2 cellular contexts compared by ENCODE assay signal in the genomic region with DNA sequence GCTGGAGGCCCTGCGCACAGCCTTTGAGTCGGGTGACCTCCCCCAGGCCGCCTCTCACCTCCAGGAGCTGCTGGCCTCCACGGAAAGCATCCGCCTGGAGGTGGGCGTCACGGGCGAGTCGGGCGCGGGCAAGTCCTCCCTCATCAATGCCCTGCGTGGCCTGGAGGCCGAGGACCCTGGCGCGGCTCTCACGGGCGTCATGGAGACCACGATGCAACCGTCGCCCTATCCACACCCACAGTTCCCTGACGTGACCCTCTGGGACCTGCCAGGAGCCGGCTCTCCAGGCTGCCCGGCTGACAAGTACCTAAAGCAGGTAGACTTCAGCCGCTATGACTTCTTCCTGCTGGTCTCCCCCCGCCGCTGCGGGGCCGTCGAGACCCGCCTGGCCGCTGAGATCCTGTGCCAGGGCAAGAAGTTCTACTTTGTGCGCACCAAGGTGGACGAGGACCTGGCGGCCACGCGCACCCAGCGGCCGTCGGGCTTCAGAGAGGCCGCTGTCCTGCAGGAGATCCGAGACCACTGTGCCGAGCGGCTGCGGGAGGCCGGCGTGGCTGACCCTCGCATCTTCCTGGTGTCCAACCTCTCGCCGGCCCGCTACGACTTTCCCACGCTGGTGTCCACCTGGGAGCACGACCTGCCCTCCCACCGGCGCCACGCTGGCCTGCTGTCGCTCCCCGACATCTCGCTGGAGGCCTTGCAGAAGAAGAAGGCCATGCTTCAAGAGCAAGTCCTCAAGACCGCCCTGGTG.
A peak's percentile ranks its signal among the peaks of the same experiment; 100 is the strongest.
TF ChIP-seq lines count a peak whose summit lies in the region.

No MANE protein-coding gene starts in this region.

TF ChIP-seq in HEK293, 187 proteins besides CTCF, POLR2A, EP300 and RAD21:
- TF ChIP-seq ZFHX2 (tag by site-specific recombination; conservative IDR thresholded peaks at IDR 0.05) = peak; percentile 21; the same call in 1 of the 2 replicates
- TF ChIP-seq ZNF837 (tag by site-specific recombination; IDR thresholded peaks at IDR 0.05) = no peak
- TF ChIP-seq EGR2 (tag by site-specific recombination; IDR thresholded peaks at IDR 0.05; ENCODE audit: low read depth) = peak; percentile 45; the same call in 1 of the 2 replicates
- no peak for TF ChIP-seq ZNF404 (tag by site-specific recombination; IDR thresholded peaks at IDR 0.05)

TF ChIP-seq in H1, 55 proteins besides CTCF, POLR2A, EP300 and RAD21:
- TF ChIP-seq YY1 (IDR thresholded peaks at IDR 0.05; ENCODE audit: low read depth, low read length) (no peak), JUND (IDR thresholded peaks at IDR 0.05; ENCODE audit: low read length) (no peak), SIRT6 (IDR thresholded peaks at IDR 0.05; ENCODE audit: low read length) (no peak), CEBPB (IDR thresholded peaks at IDR 0.05; ENCODE audit: low read depth, low read length) (no peak), FOSL1 (IDR thresholded peaks at IDR 0.05; ENCODE audit: insufficient read depth, low read depth, low read length) (no peak)
- TF ChIP-seq, protein P1, sequence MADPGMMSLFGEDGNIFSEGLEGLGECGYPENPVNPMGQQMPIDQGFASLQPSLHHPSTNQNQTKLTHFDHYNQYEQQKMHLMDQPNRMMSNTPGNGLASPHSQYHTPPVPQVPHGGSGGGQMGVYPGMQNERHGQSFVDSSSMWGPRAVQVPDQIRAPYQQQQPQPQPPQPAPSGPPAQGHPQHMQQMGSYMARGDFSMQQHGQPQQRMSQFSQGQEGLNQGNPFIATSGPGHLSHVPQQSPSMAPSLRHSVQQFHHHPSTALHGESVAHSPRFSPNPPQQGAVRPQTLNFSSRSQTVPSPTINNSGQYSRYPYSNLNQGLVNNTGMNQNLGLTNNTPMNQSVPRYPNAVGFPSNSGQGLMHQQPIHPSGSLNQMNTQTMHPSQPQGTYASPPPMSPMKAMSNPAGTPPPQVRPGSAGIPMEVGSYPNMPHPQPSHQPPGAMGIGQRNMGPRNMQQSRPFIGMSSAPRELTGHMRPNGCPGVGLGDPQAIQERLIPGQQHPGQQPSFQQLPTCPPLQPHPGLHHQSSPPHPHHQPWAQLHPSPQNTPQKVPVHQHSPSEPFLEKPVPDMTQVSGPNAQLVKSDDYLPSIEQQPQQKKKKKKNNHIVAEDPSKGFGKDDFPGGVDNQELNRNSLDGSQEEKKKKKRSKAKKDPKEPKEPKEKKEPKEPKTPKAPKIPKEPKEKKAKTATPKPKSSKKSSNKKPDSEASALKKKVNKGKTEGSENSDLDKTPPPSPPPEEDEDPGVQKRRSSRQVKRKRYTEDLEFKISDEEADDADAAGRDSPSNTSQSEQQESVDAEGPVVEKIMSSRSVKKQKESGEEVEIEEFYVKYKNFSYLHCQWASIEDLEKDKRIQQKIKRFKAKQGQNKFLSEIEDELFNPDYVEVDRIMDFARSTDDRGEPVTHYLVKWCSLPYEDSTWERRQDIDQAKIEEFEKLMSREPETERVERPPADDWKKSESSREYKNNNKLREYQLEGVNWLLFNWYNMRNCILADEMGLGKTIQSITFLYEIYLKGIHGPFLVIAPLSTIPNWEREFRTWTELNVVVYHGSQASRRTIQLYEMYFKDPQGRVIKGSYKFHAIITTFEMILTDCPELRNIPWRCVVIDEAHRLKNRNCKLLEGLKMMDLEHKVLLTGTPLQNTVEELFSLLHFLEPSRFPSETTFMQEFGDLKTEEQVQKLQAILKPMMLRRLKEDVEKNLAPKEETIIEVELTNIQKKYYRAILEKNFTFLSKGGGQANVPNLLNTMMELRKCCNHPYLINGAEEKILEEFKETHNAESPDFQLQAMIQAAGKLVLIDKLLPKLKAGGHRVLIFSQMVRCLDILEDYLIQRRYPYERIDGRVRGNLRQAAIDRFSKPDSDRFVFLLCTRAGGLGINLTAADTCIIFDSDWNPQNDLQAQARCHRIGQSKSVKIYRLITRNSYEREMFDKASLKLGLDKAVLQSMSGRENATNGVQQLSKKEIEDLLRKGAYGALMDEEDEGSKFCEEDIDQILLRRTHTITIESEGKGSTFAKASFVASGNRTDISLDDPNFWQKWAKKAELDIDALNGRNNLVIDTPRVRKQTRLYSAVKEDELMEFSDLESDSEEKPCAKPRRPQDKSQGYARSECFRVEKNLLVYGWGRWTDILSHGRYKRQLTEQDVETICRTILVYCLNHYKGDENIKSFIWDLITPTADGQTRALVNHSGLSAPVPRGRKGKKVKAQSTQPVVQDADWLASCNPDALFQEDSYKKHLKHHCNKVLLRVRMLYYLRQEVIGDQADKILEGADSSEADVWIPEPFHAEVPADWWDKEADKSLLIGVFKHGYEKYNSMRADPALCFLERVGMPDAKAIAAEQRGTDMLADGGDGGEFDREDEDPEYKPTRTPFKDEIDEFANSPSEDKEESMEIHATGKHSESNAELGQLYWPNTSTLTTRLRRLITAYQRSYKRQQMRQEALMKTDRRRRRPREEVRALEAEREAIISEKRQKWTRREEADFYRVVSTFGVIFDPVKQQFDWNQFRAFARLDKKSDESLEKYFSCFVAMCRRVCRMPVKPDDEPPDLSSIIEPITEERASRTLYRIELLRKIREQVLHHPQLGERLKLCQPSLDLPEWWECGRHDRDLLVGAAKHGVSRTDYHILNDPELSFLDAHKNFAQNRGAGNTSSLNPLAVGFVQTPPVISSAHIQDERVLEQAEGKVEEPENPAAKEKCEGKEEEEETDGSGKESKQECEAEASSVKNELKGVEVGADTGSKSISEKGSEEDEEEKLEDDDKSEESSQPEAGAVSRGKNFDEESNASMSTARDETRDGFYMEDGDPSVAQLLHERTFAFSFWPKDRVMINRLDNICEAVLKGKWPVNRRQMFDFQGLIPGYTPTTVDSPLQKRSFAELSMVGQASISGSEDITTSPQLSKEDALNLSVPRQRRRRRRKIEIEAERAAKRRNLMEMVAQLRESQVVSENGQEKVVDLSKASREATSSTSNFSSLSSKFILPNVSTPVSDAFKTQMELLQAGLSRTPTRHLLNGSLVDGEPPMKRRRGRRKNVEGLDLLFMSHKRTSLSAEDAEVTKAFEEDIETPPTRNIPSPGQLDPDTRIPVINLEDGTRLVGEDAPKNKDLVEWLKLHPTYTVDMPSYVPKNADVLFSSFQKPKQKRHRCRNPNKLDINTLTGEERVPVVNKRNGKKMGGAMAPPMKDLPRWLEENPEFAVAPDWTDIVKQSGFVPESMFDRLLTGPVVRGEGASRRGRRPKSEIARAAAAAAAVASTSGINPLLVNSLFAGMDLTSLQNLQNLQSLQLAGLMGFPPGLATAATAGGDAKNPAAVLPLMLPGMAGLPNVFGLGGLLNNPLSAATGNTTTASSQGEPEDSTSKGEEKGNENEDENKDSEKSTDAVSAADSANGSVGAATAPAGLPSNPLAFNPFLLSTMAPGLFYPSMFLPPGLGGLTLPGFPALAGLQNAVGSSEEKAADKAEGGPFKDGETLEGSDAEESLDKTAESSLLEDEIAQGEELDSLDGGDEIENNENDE (IDR thresholded peaks at IDR 0.05; ENCODE audit: insufficient replicate concordance, low read length) = no peak
TF ChIP-seq in H1: peak in this region for 0.
